8 cellular contexts compared by ENCODE assay signal in the genomic region with DNA sequence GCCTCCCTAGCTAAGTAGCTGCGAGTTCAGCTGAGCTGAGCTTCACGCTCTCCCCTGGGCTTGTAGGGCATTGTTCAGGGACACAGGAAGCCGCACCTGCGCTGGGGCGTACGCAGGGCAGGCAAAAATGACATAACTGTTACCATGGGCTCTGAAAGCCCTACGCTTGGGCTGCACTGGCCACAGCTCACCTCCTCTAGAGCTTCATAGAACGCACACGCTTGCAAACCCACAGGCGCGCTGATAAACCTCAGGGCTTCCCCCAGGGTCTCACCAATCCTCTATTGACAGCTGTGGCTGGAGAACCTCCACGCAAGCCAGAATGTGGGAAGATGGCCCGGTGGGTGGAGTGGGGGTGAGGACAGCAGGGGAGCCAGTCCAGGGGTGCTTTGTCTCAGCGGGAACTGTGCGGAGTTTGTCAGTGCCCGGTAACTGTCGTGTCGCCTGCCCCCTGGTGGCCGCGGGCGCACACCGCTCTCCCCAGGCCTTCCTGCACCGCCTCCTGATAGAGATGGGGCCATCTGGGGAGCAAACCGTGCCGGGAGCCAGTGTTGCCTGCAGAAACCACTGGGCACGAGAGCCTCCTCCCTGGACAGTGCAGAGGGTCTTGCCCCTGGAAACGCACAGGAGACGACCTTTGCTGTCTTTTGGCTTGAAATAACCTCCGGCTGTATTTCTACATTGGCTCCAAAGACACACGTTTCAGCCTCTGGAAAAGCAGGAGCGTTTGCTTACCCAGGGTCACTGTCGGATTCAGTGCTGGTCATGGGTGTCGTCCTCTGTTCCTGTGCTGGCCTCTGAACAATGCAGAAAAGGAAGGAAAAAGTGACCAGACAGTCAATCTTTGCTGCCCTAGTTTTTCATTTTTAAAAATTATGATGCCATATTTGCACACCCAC. TPM values are rescaled to one million over a fixed set of nuclear protein-coding genes. Genes with fewer than 3 reads are reported as not detected.
DNase-seq lines count a peak whose midpoint lies in the region; ATAC-seq and TF ChIP-seq lines count a peak whose summit lies in the region.

No MANE protein-coding gene starts in this region.

- no peak overlapping the region for H3K27ac ChIP-seq in thyroid gland

- H3K4me3 ChIP-seq in fibroblast of the aortic adventitia (ENCODE audit: low read depth, low read length) = no peak overlapping the region
- H3K4me3 ChIP-seq in thyroid gland (replicated peaks in 1 of 3) = no peak overlapping the region

- H3K4me1 ChIP-seq in thyroid gland = no peaks in the 10 kb centered on the region

- peak; percentile 90 for DNase-seq in AG20443 (ENCODE audit: low spot score)
- DNase-seq in GM19238 (ENCODE audit: insufficient read length, low spot score) = peak; percentile 77
- peak; percentile 82 for DNase-seq in OCI-M1 (lab: John Stamatoyannopoulos, UW)
- peak; percentile 83 to 86 for DNase-seq in activated T-cell treated with anti-CD3 and anti-CD28 coated beads, Interleukin-2, amount 50 U/mL, for 48 hours
- DNase-seq in fibroblast of the aortic adventitia (ENCODE audit: low read depth) = peak; percentile 56
- peak; percentile 22 for DNase-seq in occipital lobe (lab: John Stamatoyannopoulos, UW)
- DNase-seq in thyroid gland = peak; percentile 68 to 76

- no peak for TF ChIP-seq POLR2A in thyroid gland (IDR thresholded peaks at IDR 0.05)

- WGBS in thyroid gland, 2 donors = 40 to 42% methylated on average over 26 to 32 of the region's 33 CpGs

- no peaks in the 10 kb centered on the region for H3K9me3 ChIP-seq in thyroid gland

- ATAC-seq in HG03571 (IDR thresholded peaks at IDR 0.05; ENCODE audit: unreplicated experiment) = peak; percentile 84

- peak; percentile 93 for TF ChIP-seq CTCF in fibroblast of the aortic adventitia (IDR thresholded peaks at IDR 0.05; ENCODE audit: insufficient read depth, low read length)
- peak; percentile 75 to 93 (median 84) for TF ChIP-seq CTCF in thyroid gland (IDR thresholded peaks at IDR 0.05)

- intact Hi-C loops in thyroid gland (cut with DNase I) = loop anchor here (10.0 kb wide), 1 partner anchor 142 kb away; the partner anchor contains the start of gene ANKRD62

- H3K27me3 ChIP-seq in thyroid gland = no peaks in the 10 kb centered on the region

- H3K36me3 ChIP-seq in thyroid gland = no peaks in the 10 kb centered on the region

RNA-seq across cellular contexts. Expression of gene CIDEA, which starts 17.0 kb away (rescaled TPM):
- total RNA-seq in fibroblast of the aortic adventitia (ENCODE audit: low replicate concordance) (not detected in 2 replicates), occipital lobe (3.3 TPM), thyroid gland (under 1 TPM in 1 of 4 donors, not detected in 3; 0.67 TPM)

Comparison
In these comparisons a context has a peak if more than half of its experiments do, and no peak if none do; other contexts are left out.
1. DNase-seq: peak in every context shown above with its lines; median percentile 90 in AG20443; 84 in activated T-cell treated with anti-CD3 and anti-CD28 coated beads, Interleukin-2, amount 50 U/mL, for 48 hours; 82 in OCI-M1; 77 in GM19238; 72 in thyroid gland; 56 in fibroblast of the aortic adventitia; 22 in occipital lobe.